In the genomic region with DNA sequence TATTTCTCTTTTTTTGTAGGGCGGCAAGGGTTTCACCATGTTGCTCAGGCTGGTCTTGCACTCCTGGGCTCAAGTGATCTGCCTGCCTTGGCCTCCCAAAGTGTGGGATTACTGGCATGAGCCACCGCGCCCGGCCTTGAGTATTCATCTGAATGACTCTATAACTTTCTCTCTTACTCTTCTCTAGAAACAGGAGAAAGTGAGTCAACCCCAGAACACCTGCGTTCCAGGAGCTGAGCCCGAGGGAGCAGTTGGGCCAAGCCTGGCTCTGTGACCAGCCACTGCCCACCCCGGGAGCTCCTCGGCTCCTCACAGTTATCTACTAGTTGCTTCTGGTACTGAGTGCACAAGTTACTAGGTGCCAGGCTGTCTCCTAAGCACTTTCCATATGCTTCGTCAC, we compare ENCODE assay signal across 14 cellular contexts. TPM values are rescaled to one million over a fixed set of nuclear protein-coding genes. Genes with fewer than 3 reads are reported as not detected.
DNase-seq lines count a peak whose midpoint lies in the region; ATAC-seq and TF ChIP-seq lines count a peak whose summit lies in the region.
"Had no signal": no experiment of that assay in that cellular context is flagged by ENCODE, and none has a peak within 500 bp of the region (broad histone marks: within the 10 kb centered on the region; RNA-seq: fewer than 3 reads in every experiment).

No MANE protein-coding gene starts in this region.

- peaks cover 15% of the 10 kb centered on the region for H3K36me3 Mint-ChIP-seq in activated naive CD8-positive, alpha-beta T cell treated with anti-CD3 and anti-CD28 coated beads, Interleukin-2, amount 50 U/mL, for 24 hours (ENCODE audit: low read depth)
- peaks cover 22% of the 10 kb centered on the region for H3K36me3 Mint-ChIP-seq in activated naive CD8-positive, alpha-beta T cell treated with anti-CD3 and anti-CD28 coated beads for 36 hours
- H3K36me3 Mint-ChIP-seq in brain, result peaks cover 41% of the 10 kb centered on the region
- H3K36me3 Mint-ChIP-seq in osteocyte (ENCODE audit: unreplicated experiment), result peaks cover 27% of the 10 kb centered on the region

- no peak for DNase-seq in activated naive CD8-positive, alpha-beta T cell treated with anti-CD3 and anti-CD28 coated beads, Interleukin-2, amount 50 U/mL, for 24 hours
- DNase-seq in activated naive CD8-positive, alpha-beta T cell treated with anti-CD3 and anti-CD28 coated beads for 36 hours, result no peak
- no peak for DNase-seq in osteocyte (ENCODE audit: extremely low spot score, unreplicated experiment)
- DNase-seq in NCI-H510A (lab: John Stamatoyannopoulos, UW), result no peak
- DNase-seq: AML-193, DMS153, NCI-H1092, NCI-H146, NCI-H2081, PC-9 had no signal

- no peak for ATAC-seq in activated naive CD8-positive, alpha-beta T cell treated with anti-CD3 and anti-CD28 coated beads, Interleukin-2, amount 50 U/mL, for 24 hours
- no peak for ATAC-seq in HG03457 (IDR thresholded peaks at IDR 0.05; ENCODE audit: unreplicated experiment)
- no peak for ATAC-seq in GM18505 (IDR thresholded peaks at IDR 0.05; ENCODE audit: unreplicated experiment)

- H3K9me3 Mint-ChIP-seq in activated naive CD8-positive, alpha-beta T cell treated with anti-CD3 and anti-CD28 coated beads, Interleukin-2, amount 50 U/mL, for 24 hours, result no peaks in the 10 kb centered on the region
- H3K9me3 Mint-ChIP-seq in activated naive CD8-positive, alpha-beta T cell treated with anti-CD3 and anti-CD28 coated beads for 36 hours, result no peaks in the 10 kb centered on the region
- H3K9me3 Mint-ChIP-seq in brain (peaks cover 0 to 9% (median 3%) of the 10 kb centered on the region in 5 experiments), osteocyte (ENCODE audit: unreplicated experiment) (peaks cover 14% of the 10 kb centered on the region)

- peak overlapping the region; percentile 56 for H3K27ac Mint-ChIP-seq in activated naive CD8-positive, alpha-beta T cell treated with anti-CD3 and anti-CD28 coated beads, Interleukin-2, amount 50 U/mL, for 24 hours
- H3K27ac Mint-ChIP-seq in activated naive CD8-positive, alpha-beta T cell treated with anti-CD3 and anti-CD28 coated beads for 36 hours, result no peak overlapping the region
- H3K27ac Mint-ChIP-seq in brain, result peak overlapping the region; percentile 43 to 99 (median 80)
- H3K27ac Mint-ChIP-seq in osteocyte (ENCODE audit: unreplicated experiment), result peak overlapping the region; percentile 50

- TF ChIP-seq CTCF in brain (conservative IDR thresholded peaks at IDR 0.05) (no peak), osteocyte (IDR thresholded peaks at IDR 0.05) (no peak)

- no peak overlapping the region for H3K4me3 Mint-ChIP-seq in activated naive CD8-positive, alpha-beta T cell treated with anti-CD3 and anti-CD28 coated beads, Interleukin-2, amount 50 U/mL, for 24 hours
- no peak overlapping the region for H3K4me3 Mint-ChIP-seq in activated naive CD8-positive, alpha-beta T cell treated with anti-CD3 and anti-CD28 coated beads for 36 hours
- H3K4me3 Mint-ChIP-seq in brain, result no peak overlapping the region
- no peak overlapping the region for H3K4me3 Mint-ChIP-seq in osteocyte (ENCODE audit: unreplicated experiment)
- H3K4me3 Mint-ChIP-seq: CD14-positive monocyte had no signal

- no peaks in the 10 kb centered on the region for H3K27me3 Mint-ChIP-seq in activated naive CD8-positive, alpha-beta T cell treated with anti-CD3 and anti-CD28 coated beads, Interleukin-2, amount 50 U/mL, for 24 hours
- no peaks in the 10 kb centered on the region for H3K27me3 Mint-ChIP-seq in activated naive CD8-positive, alpha-beta T cell treated with anti-CD3 and anti-CD28 coated beads for 36 hours
- H3K27me3 Mint-ChIP-seq in brain (peaks cover 4% of the 10 kb centered on the region), osteocyte (ENCODE audit: unreplicated experiment) (no peaks in the 10 kb centered on the region)

- TF ChIP-seq POLR2A in GM18505 (IDR thresholded peaks at IDR 0.05; ENCODE audit: borderline replicate concordance, extremely low read depth, insufficient read depth, insufficient read length), result no peak

- no peaks in the 10 kb centered on the region for H3K4me1 Mint-ChIP-seq in activated naive CD8-positive, alpha-beta T cell treated with anti-CD3 and anti-CD28 coated beads, Interleukin-2, amount 50 U/mL, for 24 hours
- H3K4me1 Mint-ChIP-seq in activated naive CD8-positive, alpha-beta T cell treated with anti-CD3 and anti-CD28 coated beads for 36 hours, result peaks cover 2% of the 10 kb centered on the region
- H3K4me1 Mint-ChIP-seq in brain (peaks cover 55% of the 10 kb centered on the region), osteocyte (ENCODE audit: unreplicated experiment) (peaks cover 52% of the 10 kb centered on the region)
- H3K4me1 Mint-ChIP-seq: CD14-positive monocyte had no signal

RNA-seq across cellular contexts. Expression of a gene that starts 32.0 kb away (rescaled TPM):
- 1 to 10 TPM; 6.9 to 9.2 TPM for total RNA-seq in activated naive CD8-positive, alpha-beta T cell treated with anti-CD3 and anti-CD28 coated beads for 36 hours
- polyA plus RNA-seq in brain (ENCODE audit: insufficient read depth, low read depth, low replicate concordance), result 231 TPM
- 156 and 169 TPM in 2 replicates for total RNA-seq in osteocyte
- polyA plus RNA-seq: CD14-positive monocyte had no signal

Comparison
In these comparisons a context has a peak if more than half of its experiments do, and no peak if none do; other contexts are left out.
1. RNA of a gene that starts 32.0 kb away (total RNA-seq): 156 to 169 TPM in osteocyte; 6.9 to 9.2 TPM in activated naive CD8-positive, alpha-beta T cell treated with anti-CD3 and anti-CD28 coated beads for 36 hours; every median in the first group is over 10 times any median in the second.